ENCODE assay signal across 2 cellular contexts in the genomic region with DNA sequence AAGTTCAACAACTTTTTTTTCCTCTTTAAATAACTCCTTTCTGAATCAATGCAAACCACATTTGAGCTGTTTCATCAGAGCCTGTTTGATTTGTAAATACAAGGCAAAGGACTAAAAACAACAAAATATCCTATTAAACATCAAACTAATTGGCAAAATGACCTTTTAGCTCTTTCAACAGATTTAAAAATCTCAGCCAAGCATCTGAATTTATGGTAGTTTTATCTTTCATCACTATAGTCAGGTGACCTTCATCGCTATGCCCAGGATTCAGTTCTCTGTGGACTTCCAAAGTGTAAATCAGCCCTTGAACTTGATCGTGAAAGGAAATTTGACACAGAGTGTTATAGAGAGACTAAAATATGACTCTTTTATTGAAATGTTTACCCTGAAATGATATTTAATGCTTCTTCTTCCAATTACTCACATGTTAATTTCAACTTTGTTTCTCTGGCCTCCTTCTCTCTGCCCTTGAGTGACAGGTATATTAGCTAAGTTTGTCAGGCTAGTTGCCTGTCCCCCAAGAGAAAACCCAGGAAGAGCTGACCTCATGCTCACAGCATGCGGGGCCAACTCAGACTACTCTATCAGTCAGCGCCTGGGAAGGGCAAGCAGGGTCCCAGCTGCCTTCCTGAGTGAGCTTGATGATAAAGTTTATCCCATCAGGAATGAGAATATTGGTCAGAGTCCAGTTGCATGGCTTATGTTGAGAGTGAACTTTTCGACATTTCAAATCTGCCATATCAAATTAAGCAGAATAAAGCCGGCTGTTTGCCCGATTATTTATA.
TF ChIP-seq lines count a peak whose summit lies in the region.

No MANE protein-coding gene starts in this region.

TF ChIP-seq in WTC11, 78 proteins besides CTCF, POLR2A, EP300 and RAD21:
- TF ChIP-seq, protein P1, sequence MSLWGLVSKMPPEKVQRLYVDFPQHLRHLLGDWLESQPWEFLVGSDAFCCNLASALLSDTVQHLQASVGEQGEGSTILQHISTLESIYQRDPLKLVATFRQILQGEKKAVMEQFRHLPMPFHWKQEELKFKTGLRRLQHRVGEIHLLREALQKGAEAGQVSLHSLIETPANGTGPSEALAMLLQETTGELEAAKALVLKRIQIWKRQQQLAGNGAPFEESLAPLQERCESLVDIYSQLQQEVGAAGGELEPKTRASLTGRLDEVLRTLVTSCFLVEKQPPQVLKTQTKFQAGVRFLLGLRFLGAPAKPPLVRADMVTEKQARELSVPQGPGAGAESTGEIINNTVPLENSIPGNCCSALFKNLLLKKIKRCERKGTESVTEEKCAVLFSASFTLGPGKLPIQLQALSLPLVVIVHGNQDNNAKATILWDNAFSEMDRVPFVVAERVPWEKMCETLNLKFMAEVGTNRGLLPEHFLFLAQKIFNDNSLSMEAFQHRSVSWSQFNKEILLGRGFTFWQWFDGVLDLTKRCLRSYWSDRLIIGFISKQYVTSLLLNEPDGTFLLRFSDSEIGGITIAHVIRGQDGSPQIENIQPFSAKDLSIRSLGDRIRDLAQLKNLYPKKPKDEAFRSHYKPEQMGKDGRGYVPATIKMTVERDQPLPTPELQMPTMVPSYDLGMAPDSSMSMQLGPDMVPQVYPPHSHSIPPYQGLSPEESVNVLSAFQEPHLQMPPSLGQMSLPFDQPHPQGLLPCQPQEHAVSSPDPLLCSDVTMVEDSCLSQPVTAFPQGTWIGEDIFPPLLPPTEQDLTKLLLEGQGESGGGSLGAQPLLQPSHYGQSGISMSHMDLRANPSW (CRISPR knock-in tag; conservative IDR thresholded peaks at IDR 0.05; ENCODE audit: low read depth): no peak
- TF ChIP-seq RORB (CRISPR knock-in tag; IDR thresholded peaks at IDR 0.05) (no peak), EMX1 (CRISPR knock-in tag; IDR thresholded peaks at IDR 0.05) (no peak), OVOL2 (CRISPR knock-in tag; IDR thresholded peaks at IDR 0.05; ENCODE audit: borderline replicate concordance) (no peak), CREB1 (CRISPR knock-in tag; IDR thresholded peaks at IDR 0.05) (no peak), ZNF416 (CRISPR knock-in tag; IDR thresholded peaks at IDR 0.05) (no peak), JAZF1 (CRISPR knock-in tag; IDR thresholded peaks at IDR 0.05) (no peak), ESRRA (CRISPR knock-in tag; IDR thresholded peaks at IDR 0.05; ENCODE audit: borderline replicate concordance) (no peak), GRHL2 (CRISPR knock-in tag; IDR thresholded peaks at IDR 0.05; ENCODE audit: insufficient replicate concordance, severe bottlenecking) (no peak), ZNF317 (CRISPR knock-in tag; IDR thresholded peaks at IDR 0.05; ENCODE audit: borderline replicate concordance, low read depth) (no peak), SOX15 (CRISPR knock-in tag; IDR thresholded peaks at IDR 0.05) (no peak), HMGA2 (CRISPR knock-in tag; IDR thresholded peaks at IDR 0.05) (no peak), JUN (CRISPR knock-in tag; IDR thresholded peaks at IDR 0.05) (no peak), ZNF232 (CRISPR knock-in tag; IDR thresholded peaks at IDR 0.05) (no peak)
- TF ChIP-seq, protein P2, sequence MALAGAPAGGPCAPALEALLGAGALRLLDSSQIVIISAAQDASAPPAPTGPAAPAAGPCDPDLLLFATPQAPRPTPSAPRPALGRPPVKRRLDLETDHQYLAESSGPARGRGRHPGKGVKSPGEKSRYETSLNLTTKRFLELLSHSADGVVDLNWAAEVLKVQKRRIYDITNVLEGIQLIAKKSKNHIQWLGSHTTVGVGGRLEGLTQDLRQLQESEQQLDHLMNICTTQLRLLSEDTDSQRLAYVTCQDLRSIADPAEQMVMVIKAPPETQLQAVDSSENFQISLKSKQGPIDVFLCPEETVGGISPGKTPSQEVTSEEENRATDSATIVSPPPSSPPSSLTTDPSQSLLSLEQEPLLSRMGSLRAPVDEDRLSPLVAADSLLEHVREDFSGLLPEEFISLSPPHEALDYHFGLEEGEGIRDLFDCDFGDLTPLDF (CRISPR knock-in tag; IDR thresholded peaks at IDR 0.05): no peak
- TF ChIP-seq, protein P3, sequence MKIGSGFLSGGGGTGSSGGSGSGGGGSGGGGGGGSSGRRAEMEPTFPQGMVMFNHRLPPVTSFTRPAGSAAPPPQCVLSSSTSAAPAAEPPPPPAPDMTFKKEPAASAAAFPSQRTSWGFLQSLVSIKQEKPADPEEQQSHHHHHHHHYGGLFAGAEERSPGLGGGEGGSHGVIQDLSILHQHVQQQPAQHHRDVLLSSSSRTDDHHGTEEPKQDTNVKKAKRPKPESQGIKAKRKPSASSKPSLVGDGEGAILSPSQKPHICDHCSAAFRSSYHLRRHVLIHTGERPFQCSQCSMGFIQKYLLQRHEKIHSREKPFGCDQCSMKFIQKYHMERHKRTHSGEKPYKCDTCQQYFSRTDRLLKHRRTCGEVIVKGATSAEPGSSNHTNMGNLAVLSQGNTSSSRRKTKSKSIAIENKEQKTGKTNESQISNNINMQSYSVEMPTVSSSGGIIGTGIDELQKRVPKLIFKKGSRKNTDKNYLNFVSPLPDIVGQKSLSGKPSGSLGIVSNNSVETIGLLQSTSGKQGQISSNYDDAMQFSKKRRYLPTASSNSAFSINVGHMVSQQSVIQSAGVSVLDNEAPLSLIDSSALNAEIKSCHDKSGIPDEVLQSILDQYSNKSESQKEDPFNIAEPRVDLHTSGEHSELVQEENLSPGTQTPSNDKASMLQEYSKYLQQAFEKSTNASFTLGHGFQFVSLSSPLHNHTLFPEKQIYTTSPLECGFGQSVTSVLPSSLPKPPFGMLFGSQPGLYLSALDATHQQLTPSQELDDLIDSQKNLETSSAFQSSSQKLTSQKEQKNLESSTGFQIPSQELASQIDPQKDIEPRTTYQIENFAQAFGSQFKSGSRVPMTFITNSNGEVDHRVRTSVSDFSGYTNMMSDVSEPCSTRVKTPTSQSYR (CRISPR knock-in tag; IDR thresholded peaks at IDR 0.05): no peak
- TF ChIP-seq, protein P4, sequence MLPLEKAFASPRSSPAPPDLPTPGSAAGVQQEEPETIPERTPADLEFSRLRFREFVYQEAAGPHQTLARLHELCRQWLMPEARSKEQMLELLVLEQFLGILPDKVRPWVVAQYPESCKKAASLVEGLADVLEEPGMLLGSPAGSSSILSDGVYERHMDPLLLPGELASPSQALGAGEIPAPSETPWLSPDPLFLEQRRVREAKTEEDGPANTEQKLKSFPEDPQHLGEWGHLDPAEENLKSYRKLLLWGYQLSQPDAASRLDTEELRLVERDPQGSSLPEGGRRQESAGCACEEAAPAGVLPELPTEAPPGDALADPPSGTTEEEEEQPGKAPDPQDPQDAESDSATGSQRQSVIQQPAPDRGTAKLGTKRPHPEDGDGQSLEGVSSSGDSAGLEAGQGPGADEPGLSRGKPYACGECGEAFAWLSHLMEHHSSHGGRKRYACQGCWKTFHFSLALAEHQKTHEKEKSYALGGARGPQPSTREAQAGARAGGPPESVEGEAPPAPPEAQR (CRISPR knock-in tag; IDR thresholded peaks at IDR 0.05): no peak

TF ChIP-seq in endothelial cell of umbilical vein, 7 proteins besides CTCF, POLR2A, EP300 and RAD21:
- TF ChIP-seq FOS (IDR thresholded peaks at IDR 0.05; ENCODE audit: borderline replicate concordance, insufficient read depth, low read length) (peak; percentile 16), EZH2 (IDR thresholded peaks at IDR 0.05; ENCODE audit: borderline replicate concordance, low read depth, low read length, severe bottlenecking) (no peak), JUN (IDR thresholded peaks at IDR 0.05; ENCODE audit: borderline replicate concordance, insufficient read depth, insufficient read length, low read depth) (no peak), GATA2 (IDR thresholded peaks at IDR 0.05; ENCODE audit: insufficient read depth, insufficient read length, low read depth, low read length) (peak; percentile 70)
- TF ChIP-seq, protein P5, sequence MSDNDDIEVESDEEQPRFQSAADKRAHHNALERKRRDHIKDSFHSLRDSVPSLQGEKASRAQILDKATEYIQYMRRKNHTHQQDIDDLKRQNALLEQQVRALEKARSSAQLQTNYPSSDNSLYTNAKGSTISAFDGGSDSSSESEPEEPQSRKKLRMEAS (IDR thresholded peaks at IDR 0.05; ENCODE audit: insufficient read depth, insufficient read length): no peak
TF ChIP-seq in endothelial cell of umbilical vein: peak in this region for 2.
